In genomic region chr2:65782996-65783650, GRCh38 we compare ENCODE assay signal across 28 cellular contexts.
"Had no signal": no experiment of that assay in that cellular context is flagged by ENCODE, and none has a peak within 500 bp of the region (broad histone marks: within the 10 kb centered on the region; RNA-seq: fewer than 3 reads in every experiment).

No MANE protein-coding gene starts in this region.

- H3K36me3 Mint-ChIP-seq: activated CD8-positive, alpha-beta memory T cell treated with anti-CD3 and anti-CD28 coated beads, Interleukin-2, amount 10 ng/mL, durations not matched to agents 7 days and 5 days; activated naive CD4-positive, alpha-beta T cell treated with anti-CD3 and anti-CD28 coated beads, Interleukin-2, amount 50 U/mL, for 72 hours had no signal

- H3K9me3 ChIP-seq: ascending aorta, body of pancreas, SJCRH30, SK-N-SH had no signal

- H3K9me3 Mint-ChIP-seq: activated B cell treated with CpG ODN at 0.5 μM for 24 hours; activated CD4-positive, alpha-beta T cell treated with anti-CD3 and anti-CD28 coated beads, Interleukin-2, amount 10 ng/mL, durations not matched to agents 24 days and 14 days; activated T-cell treated with anti-CD3 and anti-CD28 coated beads, Interleukin-2, amount 50 U/mL, for 24 hours; activated T-helper 1 cell treated with anti-CD3 and anti-CD28 coated beads, Interleukin-12 subunit alpha, Interleukin-12 subunit beta, Interleukin-2, Interleukin-4 antibody, amounts not matched to agents 30 ng/mL and 10 ng/mL and 1 ng/mL, durations not matched to agents 14 hours and 24 hours and 36 hours; T-helper 2 cell treated with Interferon-gamma antibody and Interleukin-4, amounts not matched to agents 5 μg/mL and 100 μg/mL, for 36 hours had no signal

- H3K4me2 ChIP-seq: SK-N-SH had no signal

- H3K27me3 Mint-ChIP-seq: activated CD4-positive, alpha-beta T cell treated with anti-CD3 and anti-CD28 coated beads, Interleukin-2, amount 10 ng/mL, durations not matched to agents 24 days and 14 days; activated CD8-positive, alpha-beta memory T cell treated with anti-CD3 and anti-CD28 coated beads, Interleukin-2, amount 10 ng/mL, durations not matched to agents 7 days and 5 days; activated T-cell treated with anti-CD3 and anti-CD28 coated beads, Interleukin-2, amount 50 U/mL, for 24 hours had no signal

- H3K4me3 ChIP-seq: ascending aorta, body of pancreas, cardiac muscle cell, SJCRH30 had no signal

- H3K27ac Mint-ChIP-seq: activated B cell treated with CpG ODN at 0.5 μM for 24 hours; activated CD4-positive, alpha-beta T cell treated with anti-CD3 and anti-CD28 coated beads, Interleukin-2, amount 10 ng/mL, durations not matched to agents 24 days and 14 days; activated CD8-positive, alpha-beta memory T cell treated with anti-CD3 and anti-CD28 coated beads, Interleukin-2, amount 10 ng/mL, durations not matched to agents 7 days and 5 days; activated naive CD4-positive, alpha-beta T cell treated with anti-CD3 and anti-CD28 coated beads, Interleukin-2, amount 50 U/mL, for 72 hours; activated naive CD8-positive, alpha-beta T cell treated with anti-CD3 and anti-CD28 coated beads, Interleukin-2, amount 50 U/mL, for 24 hours; activated T-cell treated with anti-CD3 and anti-CD28 coated beads, Interleukin-2, amount 50 U/mL, for 24 hours; activated T-helper 1 cell treated with anti-CD3 and anti-CD28 coated beads, Interleukin-12 subunit alpha, Interleukin-12 subunit beta, Interleukin-2, Interleukin-4 antibody, amounts not matched to agents 30 ng/mL and 10 ng/mL and 1 ng/mL, durations not matched to agents 14 hours and 24 hours and 36 hours; T-helper 2 cell treated with Interferon-gamma antibody and Interleukin-4, amounts not matched to agents 5 μg/mL and 100 μg/mL, for 36 hours had no signal

- H3K36me3 ChIP-seq: ascending aorta, cardiac muscle cell, SJCRH30 had no signal

- DNase-seq: activated B cell treated with CpG ODN at 0.5 μM for 24 hours; activated CD4-positive, alpha-beta T cell treated with anti-CD3 and anti-CD28 coated beads for 1 hour; activated CD4-positive, alpha-beta T cell treated with anti-CD3 and anti-CD28 coated beads, Interleukin-2, amount 10 ng/mL, durations not matched to agents 24 days and 14 days; activated CD4-positive, alpha-beta T cell treated with anti-CD3 and anti-CD28 coated beads, Interleukin-2, amount 50 U/mL, for 48 hours; activated CD8-positive, alpha-beta memory T cell treated with anti-CD3 and anti-CD28 coated beads, Interleukin-2, amount 10 ng/mL, durations not matched to agents 7 days and 5 days; activated effector memory CD4-positive, alpha-beta T cell treated with Interleukin-2 at 50 U/mL for 16 hours; activated naive CD4-positive, alpha-beta T cell treated with Interleukin-2 at 50 U/mL for 16 hours; activated naive CD8-positive, alpha-beta T cell treated with anti-CD3 and anti-CD28 coated beads, Interleukin-2, amount 50 U/mL, for 24 hours; activated T-cell treated with anti-CD3 and anti-CD28 coated beads, Interleukin-2, amount 50 U/mL, for 24 hours; amniotic stem cell; body of pancreas; Kasumi-1; KBM-7; NCI-H1048; NCI-H146; NCI-H187 treated with DMSO at 0.1 percent for 48 hours; NCI-H2081 treated with DMSO at 0.1 percent for 48 hours; NCI-H446 treated with DMSO at 0.1 percent for 48 hours; NCI-H524 treated with DMSO at 0.1 percent for 48 hours; NCI-H748 treated with DMSO at 0.1 percent for 48 hours; Right ventricle myocardium superior; SJCRH30; SK-N-SH had no signal

- H3K4me3 Mint-ChIP-seq: activated B cell treated with CpG ODN at 0.5 μM for 24 hours; activated CD4-positive, alpha-beta T cell treated with anti-CD3 and anti-CD28 coated beads, Interleukin-2, amount 10 ng/mL, durations not matched to agents 24 days and 14 days; activated CD8-positive, alpha-beta memory T cell treated with anti-CD3 and anti-CD28 coated beads, Interleukin-2, amount 10 ng/mL, durations not matched to agents 7 days and 5 days; activated naive CD8-positive, alpha-beta T cell treated with anti-CD3 and anti-CD28 coated beads, Interleukin-2, amount 50 U/mL, for 24 hours; activated T-cell treated with anti-CD3 and anti-CD28 coated beads, Interleukin-2, amount 50 U/mL, for 24 hours; activated T-helper 1 cell treated with anti-CD3 and anti-CD28 coated beads, Interleukin-12 subunit alpha, Interleukin-12 subunit beta, Interleukin-2, Interleukin-4 antibody, amounts not matched to agents 30 ng/mL and 10 ng/mL and 1 ng/mL, durations not matched to agents 14 hours and 24 hours and 36 hours; T-helper 2 cell treated with Interferon-gamma antibody and Interleukin-4, amounts not matched to agents 5 μg/mL and 100 μg/mL, for 36 hours had no signal

- ATAC-seq: activated CD8-positive, alpha-beta memory T cell treated with anti-CD3 and anti-CD28 coated beads, Interleukin-2, amount 10 ng/mL, durations not matched to agents 7 days and 5 days; activated naive CD4-positive, alpha-beta T cell treated with anti-CD3 and anti-CD28 coated beads, Interleukin-2, amount 50 U/mL, for 72 hours; activated naive CD8-positive, alpha-beta T cell treated with anti-CD3 and anti-CD28 coated beads, Interleukin-2, amount 50 U/mL, for 24 hours; body of pancreas had no signal

- H3K27me3 ChIP-seq: ascending aorta, body of pancreas, cardiac muscle cell, SJCRH30 had no signal

- H3K27ac ChIP-seq: ascending aorta, body of pancreas, cardiac muscle cell, SJCRH30 had no signal

- H3K4me1 Mint-ChIP-seq: activated B cell treated with CpG ODN at 0.5 μM for 24 hours; activated CD4-positive, alpha-beta T cell treated with anti-CD3 and anti-CD28 coated beads, Interleukin-2, amount 10 ng/mL, durations not matched to agents 24 days and 14 days; activated CD8-positive, alpha-beta memory T cell treated with anti-CD3 and anti-CD28 coated beads, Interleukin-2, amount 10 ng/mL, durations not matched to agents 7 days and 5 days; activated naive CD8-positive, alpha-beta T cell treated with anti-CD3 and anti-CD28 coated beads, Interleukin-2, amount 50 U/mL, for 24 hours had no signal

- H3K4me1 ChIP-seq: ascending aorta, body of pancreas, SJCRH30 had no signal

- H3K9ac ChIP-seq: SK-N-SH had no signal
